2 cellular contexts compared by ENCODE assay signal in genomic region chr7:116540743-116541142, GRCh38.
TF ChIP-seq lines count a peak whose summit lies in the region.

No MANE protein-coding gene starts in this region.

TF ChIP-seq in IMR-90, 13 proteins besides CTCF, POLR2A, EP300 and RAD21:
- TF ChIP-seq RFX5 (IDR thresholded peaks at IDR 0.05; ENCODE audit: low read depth, low read length): no peak
- no peak for TF ChIP-seq USF2 (IDR thresholded peaks at IDR 0.05; ENCODE audit: low read depth, low read length)
- no peak for TF ChIP-seq MAZ (IDR thresholded peaks at IDR 0.05; ENCODE audit: borderline replicate concordance, low read depth, low read length)
- no peak for TF ChIP-seq MAFK (IDR thresholded peaks at IDR 0.05; ENCODE audit: low read depth, low read length)
- TF ChIP-seq RCOR1 (IDR thresholded peaks at IDR 0.05; ENCODE audit: insufficient replicate concordance, low read length): no peak
- TF ChIP-seq MXI1 (IDR thresholded peaks at IDR 0.05; ENCODE audit: borderline replicate concordance, low read depth, low read length): no peak
- TF ChIP-seq CHD1 (IDR thresholded peaks at IDR 0.05; ENCODE audit: low read depth, low read length): no peak

TF ChIP-seq in GM23338, 12 proteins besides CTCF, POLR2A, EP300 and RAD21:
- TF ChIP-seq ZNF331 (CRISPR knock-in tag; IDR thresholded peaks at IDR 0.05; ENCODE audit: low read depth): no peak
- no peak for TF ChIP-seq NANOG (IDR thresholded peaks at IDR 0.05; ENCODE audit: borderline replicate concordance)
- TF ChIP-seq ZNF114 (CRISPR knock-in tag; IDR thresholded peaks at IDR 0.05): no peak
- TF ChIP-seq, protein P1, sequence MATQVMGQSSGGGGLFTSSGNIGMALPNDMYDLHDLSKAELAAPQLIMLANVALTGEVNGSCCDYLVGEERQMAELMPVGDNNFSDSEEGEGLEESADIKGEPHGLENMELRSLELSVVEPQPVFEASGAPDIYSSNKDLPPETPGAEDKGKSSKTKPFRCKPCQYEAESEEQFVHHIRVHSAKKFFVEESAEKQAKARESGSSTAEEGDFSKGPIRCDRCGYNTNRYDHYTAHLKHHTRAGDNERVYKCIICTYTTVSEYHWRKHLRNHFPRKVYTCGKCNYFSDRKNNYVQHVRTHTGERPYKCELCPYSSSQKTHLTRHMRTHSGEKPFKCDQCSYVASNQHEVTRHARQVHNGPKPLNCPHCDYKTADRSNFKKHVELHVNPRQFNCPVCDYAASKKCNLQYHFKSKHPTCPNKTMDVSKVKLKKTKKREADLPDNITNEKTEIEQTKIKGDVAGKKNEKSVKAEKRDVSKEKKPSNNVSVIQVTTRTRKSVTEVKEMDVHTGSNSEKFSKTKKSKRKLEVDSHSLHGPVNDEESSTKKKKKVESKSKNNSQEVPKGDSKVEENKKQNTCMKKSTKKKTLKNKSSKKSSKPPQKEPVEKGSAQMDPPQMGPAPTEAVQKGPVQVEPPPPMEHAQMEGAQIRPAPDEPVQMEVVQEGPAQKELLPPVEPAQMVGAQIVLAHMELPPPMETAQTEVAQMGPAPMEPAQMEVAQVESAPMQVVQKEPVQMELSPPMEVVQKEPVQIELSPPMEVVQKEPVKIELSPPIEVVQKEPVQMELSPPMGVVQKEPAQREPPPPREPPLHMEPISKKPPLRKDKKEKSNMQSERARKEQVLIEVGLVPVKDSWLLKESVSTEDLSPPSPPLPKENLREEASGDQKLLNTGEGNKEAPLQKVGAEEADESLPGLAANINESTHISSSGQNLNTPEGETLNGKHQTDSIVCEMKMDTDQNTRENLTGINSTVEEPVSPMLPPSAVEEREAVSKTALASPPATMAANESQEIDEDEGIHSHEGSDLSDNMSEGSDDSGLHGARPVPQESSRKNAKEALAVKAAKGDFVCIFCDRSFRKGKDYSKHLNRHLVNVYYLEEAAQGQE (IDR thresholded peaks at IDR 0.05; ENCODE audit: unreplicated experiment): no peak
- no peak for TF ChIP-seq ZNF462 (CRISPR knock-in tag; IDR thresholded peaks at IDR 0.05)
- no peak for TF ChIP-seq STAT1 (IDR thresholded peaks at IDR 0.05; ENCODE audit: unreplicated experiment)
- TF ChIP-seq EZH2phosphoT487 (IDR thresholded peaks at IDR 0.05; ENCODE audit: unreplicated experiment): no peak
- TF ChIP-seq CREB1 (CRISPR knock-in tag; IDR thresholded peaks at IDR 0.05; ENCODE audit: low read depth): no peak
- no peak for TF ChIP-seq JUNB (IDR thresholded peaks at IDR 0.05; ENCODE audit: unreplicated experiment)
- no peak for TF ChIP-seq EZH2 (IDR thresholded peaks at IDR 0.05; ENCODE audit: low read depth, unreplicated experiment)
- no peak for TF ChIP-seq POLR2AphosphoS5 (IDR thresholded peaks at IDR 0.05; ENCODE audit: low read depth)
- TF ChIP-seq, protein P2, sequence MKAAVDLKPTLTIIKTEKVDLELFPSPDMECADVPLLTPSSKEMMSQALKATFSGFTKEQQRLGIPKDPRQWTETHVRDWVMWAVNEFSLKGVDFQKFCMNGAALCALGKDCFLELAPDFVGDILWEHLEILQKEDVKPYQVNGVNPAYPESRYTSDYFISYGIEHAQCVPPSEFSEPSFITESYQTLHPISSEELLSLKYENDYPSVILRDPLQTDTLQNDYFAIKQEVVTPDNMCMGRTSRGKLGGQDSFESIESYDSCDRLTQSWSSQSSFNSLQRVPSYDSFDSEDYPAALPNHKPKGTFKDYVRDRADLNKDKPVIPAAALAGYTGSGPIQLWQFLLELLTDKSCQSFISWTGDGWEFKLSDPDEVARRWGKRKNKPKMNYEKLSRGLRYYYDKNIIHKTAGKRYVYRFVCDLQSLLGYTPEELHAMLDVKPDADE (IDR thresholded peaks at IDR 0.05): no peak
